ENCODE assay signal across 10 cellular contexts in the genomic region with DNA sequence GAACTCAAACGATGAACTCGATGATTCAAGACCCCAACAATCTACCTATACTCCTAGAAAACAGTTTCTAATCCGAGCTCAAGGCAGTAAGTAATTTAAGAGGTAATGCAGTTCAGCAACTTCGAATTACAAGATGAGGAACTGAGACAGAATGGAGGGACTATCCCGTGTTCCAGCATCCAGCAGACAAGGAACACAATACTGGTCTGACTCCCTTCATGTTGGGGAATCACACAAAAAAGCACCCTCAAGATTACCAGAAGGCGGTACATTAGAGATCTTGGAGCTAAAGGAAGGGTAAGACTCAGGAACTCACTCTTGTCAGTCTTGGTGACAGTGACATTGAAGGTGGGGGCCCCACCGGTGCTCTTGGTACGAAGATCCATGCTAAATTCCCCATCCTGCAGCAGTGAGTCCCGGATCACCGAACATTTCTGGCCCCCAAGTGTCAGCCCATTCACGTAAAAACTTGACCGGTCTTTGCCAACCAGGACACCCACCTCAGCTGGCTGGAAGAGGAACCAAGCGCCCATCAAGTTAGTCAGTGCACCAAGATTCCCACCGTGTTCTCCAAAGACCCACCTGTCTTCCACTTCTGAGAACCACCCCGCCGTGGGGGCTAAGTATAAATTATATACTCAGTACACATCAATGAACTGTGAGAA. TPM values are rescaled to one million over a fixed set of nuclear protein-coding genes. Genes with fewer than 3 reads are reported as not detected.
DNase-seq lines count a peak whose midpoint lies in the region; ATAC-seq and TF ChIP-seq lines count a peak whose summit lies in the region.
"Had no signal": no experiment of that assay in that cellular context is flagged by ENCODE, and none has a peak within 500 bp of the region (broad histone marks: within the 10 kb centered on the region; RNA-seq: fewer than 3 reads in every experiment).

No MANE protein-coding gene starts in this region.

- TF ChIP-seq CTCF in adrenal gland (IDR thresholded peaks at IDR 0.05): no peak
- TF ChIP-seq CTCF in left lung (IDR thresholded peaks at IDR 0.05): no peak
- TF ChIP-seq CTCF in transverse colon (IDR thresholded peaks at IDR 0.05): no peak

- peaks cover 55% of the 10 kb centered on the region for H3K36me3 Mint-ChIP-seq in activated naive CD4-positive, alpha-beta T cell treated with anti-CD3 and anti-CD28 coated beads for 36 hours (ENCODE audit: low read depth)

- H3K9me3 ChIP-seq in adrenal gland (replicated peaks in 1 of 3) (no peaks in the 10 kb centered on the region), left lung (no peaks in the 10 kb centered on the region), transverse colon (no peaks in the 10 kb centered on the region)

- H3K4me3 Mint-ChIP-seq in activated naive CD4-positive, alpha-beta T cell treated with anti-CD3 and anti-CD28 coated beads for 36 hours: peak overlapping the region; percentile 97

- peak overlapping the region; percentile 99 for H3K27ac Mint-ChIP-seq in activated naive CD4-positive, alpha-beta T cell treated with anti-CD3 and anti-CD28 coated beads for 36 hours

- H3K27ac ChIP-seq in adrenal gland (peak overlapping the region in 3 of 5 donors; percentile 75 to 99 (median 92)), left lung (peak overlapping the region; percentile 99 to 100), transverse colon (peak overlapping the region; percentile 95 to 100 (median 100))

- CTCF ChIA-PET in activated naive CD4-positive, alpha-beta T cell treated with anti-CD3 and anti-CD28 coated beads for 36 hours (lab: Charles Lee): interaction anchor here (1.0 to 1.3 kb wide), 2 partner anchors 10 to 23 kb away, joined by 3 read pairs; no protein-coding TSS in a partner anchor

- peaks cover 59% of the 10 kb centered on the region for H3K4me1 Mint-ChIP-seq in activated naive CD4-positive, alpha-beta T cell treated with anti-CD3 and anti-CD28 coated beads for 36 hours (ENCODE audit: low read depth)

- TF ChIP-seq POLR2A in adrenal gland (IDR thresholded peaks at IDR 0.05) (no peak), transverse colon (IDR thresholded peaks at IDR 0.05) (peak; percentile 17)

- ATAC-seq in left lung: no peak

- intact Hi-C loops in activated naive CD4-positive, alpha-beta T cell treated with anti-CD3 and anti-CD28 coated beads for 36 hours (cut with micrococcal nuclease): loop anchor here (2.0 to 10.0 kb wide), 4 partner anchors 338 to 982 kb away; a partner anchor contains a TSS
- intact Hi-C loops in adrenal gland (cut with DNase I) (no loop called here), left lung (cut with DNase I) (no loop called here), transverse colon (cut with DNase I; ENCODE audit: low total_unique reads) (no loop called here)

- H3K4me3 ChIP-seq in adrenal gland (peak overlapping the region in 1 of 4 donors; percentile 85), left lung (peak overlapping the region; percentile 87 to 100), transverse colon (peak overlapping the region; percentile 52 to 100 (median 84))

- no peak for TF ChIP-seq EP300 in transverse colon (IDR thresholded peaks at IDR 0.05; ENCODE audit: low read depth)

- 28 to 36% (median 29%) methylated on average over 12 to 16 of the region's 16 CpGs for WGBS in adrenal gland, 4 donors
- WGBS in transverse colon (ENCODE audit: low coverage in 1 of 2), 2 donors: 16 to 40% methylated on average over 4 to 16 of the region's 16 CpGs

- in situ Hi-C loops in transverse colon (cut with MboI; ENCODE audit: low pct_ligation_motif_present in 1 of 4, low pct_unique_long_range_greater_than_20kb in 1 of 4, low sequenced_read_pairs in 3 of 4): no loop called here

- H3K36me3 ChIP-seq in adrenal gland (replicated peaks in 1 of 2) (peaks cover 0 to 49% of the 10 kb centered on the region in 2 donors), left lung (peaks cover 0 to 53% of the 10 kb centered on the region in 2 donors), transverse colon (peaks cover 0 to 6% (median 0%) of the 10 kb centered on the region in 4 donors)

- H3K27me3 ChIP-seq in adrenal gland (no peaks in the 10 kb centered on the region), left lung (no peaks in the 10 kb centered on the region), transverse colon (no peaks in the 10 kb centered on the region)

- H3K9me3 Mint-ChIP-seq in activated naive CD4-positive, alpha-beta T cell treated with anti-CD3 and anti-CD28 coated beads for 36 hours: no peaks in the 10 kb centered on the region

- H3K27me3 Mint-ChIP-seq in activated naive CD4-positive, alpha-beta T cell treated with anti-CD3 and anti-CD28 coated beads for 36 hours (ENCODE audit: low read depth): no peaks in the 10 kb centered on the region

- H3K4me1 ChIP-seq in adrenal gland (replicated peaks in 1 of 2): peaks cover 32 to 46% of the 10 kb centered on the region in 2 donors
- H3K4me1 ChIP-seq in left lung: peaks cover 24 to 71% of the 10 kb centered on the region in 2 donors
- H3K4me1 ChIP-seq in transverse colon: peaks cover 36 to 69% (median 45%) of the 10 kb centered on the region in 4 donors

- no peak for DNase-seq in activated naive CD4-positive, alpha-beta T cell treated with anti-CD3 and anti-CD28 coated beads for 36 hours
- DNase-seq in activated naive CD4-positive, alpha-beta T cell treated with Interleukin-2 at 50 U/mL for 16 hours: no peak
- peak in 1 of 7 donors; percentile 25 for DNase-seq in adrenal gland
- DNase-seq in left lung: peak in 1 of 2 donors; percentile 7
- DNase-seq in transverse colon: no peak
- DNase-seq in SW 1271 (lab: John Stamatoyannopoulos, UW): no peak
- DNase-seq in UCSD-AML1 (lab: John Stamatoyannopoulos, UW; ENCODE audit: unreplicated experiment): no peak
- no peak for DNase-seq in C1 segment of cervical spinal cord (lab: John Stamatoyannopoulos, UW)
- DNase-seq: NCI-H2107 had no signal

RNA-seq across cellular contexts. Expression of a gene that starts 1.9 kb away (rescaled TPM):
- 1,000 to 10,000 TPM; 1,812 to 1,876 TPM for total RNA-seq in activated naive CD4-positive, alpha-beta T cell treated with anti-CD3 and anti-CD28 coated beads for 36 hours
- total RNA-seq in adrenal gland (1,000 to 10,000 TPM in 1 of 8 donors, 100 to 1,000 TPM in 7; 357 to 1,056 (median 454) TPM), left lung (100 to 1,000 TPM; 619 to 987 TPM), transverse colon (1,000 to 10,000 TPM in 1 of 4 donors, 100 to 1,000 TPM in 3; 743 to 1,049 (median 945) TPM)
- polyA plus RNA-seq in adrenal gland: 100 to 1,000 TPM; 310 to 593 (median 390) TPM

RNA-seq across cellular contexts. Expression of a gene that starts 4.5 kb away (rescaled TPM):
- 10 to 100 TPM; 26.7 to 28.9 TPM for total RNA-seq in activated naive CD4-positive, alpha-beta T cell treated with anti-CD3 and anti-CD28 coated beads for 36 hours
- total RNA-seq in adrenal gland (10 to 100 TPM in 2 of 8 donors, 1 to 10 TPM in 6; 1.6 to 13.6 (median 4.2) TPM), left lung (10 to 100 TPM; 15.0 to 15.9 TPM), transverse colon (100 to 1,000 TPM in 1 of 4 donors, 10 to 100 TPM in 1, 1 to 10 TPM in 2; 2.5 to 211 (median 12.9) TPM)
- 10 to 100 TPM in 2 of 3 donors, 1 to 10 TPM in 1; 2.5 to 64.8 (median 22.0) TPM for polyA plus RNA-seq in adrenal gland

RNA-seq across cellular contexts. Expression of a gene that starts 6.4 kb away (rescaled TPM):
- total RNA-seq in activated naive CD4-positive, alpha-beta T cell treated with anti-CD3 and anti-CD28 coated beads for 36 hours: 100 to 1,000 TPM; 133 to 140 TPM
- total RNA-seq in adrenal gland (100 to 1,000 TPM in 4 of 8 donors, 10 to 100 TPM in 4; 46.7 to 130 (median 94.5) TPM), left lung (100 to 1,000 TPM; 102 to 108 TPM), transverse colon (100 to 1,000 TPM in 1 of 4 donors, 10 to 100 TPM in 3; 57.2 to 348 (median 73.7) TPM)
- polyA plus RNA-seq in adrenal gland: 100 to 1,000 TPM; 134 to 252 (median 240) TPM

RNA-seq across cellular contexts. Expression of a gene that starts 6.6 kb away (rescaled TPM):
- 10 to 100 TPM; 63.8 to 65.2 TPM for total RNA-seq in activated naive CD4-positive, alpha-beta T cell treated with anti-CD3 and anti-CD28 coated beads for 36 hours
- 10 to 100 TPM; 65.3 to 77.7 (median 68.5) TPM for total RNA-seq in adrenal gland
- polyA plus RNA-seq in adrenal gland: 10 to 100 TPM; 37.8 to 57.1 (median 40.3) TPM
- total RNA-seq in left lung: 10 to 100 TPM; 58.6 to 70.5 TPM
- 100 to 1,000 TPM in 1 of 4 donors, 10 to 100 TPM in 3; 62.4 to 120 (median 83.9) TPM for total RNA-seq in transverse colon

RNA-seq across cellular contexts. Expression of a gene that starts 14.4 kb away (rescaled TPM):
- not detected for total RNA-seq in activated naive CD4-positive, alpha-beta T cell treated with anti-CD3 and anti-CD28 coated beads for 36 hours
- total RNA-seq in adrenal gland (under 1 TPM in 1 of 8 donors, not detected in 7; 0.08 TPM), left lung (under 1 TPM; 0.31 to 0.96 TPM), transverse colon (not detected)
- polyA plus RNA-seq in adrenal gland: not detected
- total RNA-seq: lung microvascular endothelial cell had no signal
